ENCODE assay signal across 10 cellular contexts in genomic region chr14:63896278-63896720, GRCh38. TPM values are rescaled to one million over a fixed set of nuclear protein-coding genes. Genes with fewer than 3 reads are reported as not detected.
DNase-seq lines count a peak whose midpoint lies in the region; ATAC-seq and TF ChIP-seq lines count a peak whose summit lies in the region.
"Had no signal": no experiment of that assay in that cellular context is flagged by ENCODE, and none has a peak within 500 bp of the region (broad histone marks: within the 10 kb centered on the region; RNA-seq: fewer than 3 reads in every experiment).

No MANE protein-coding gene starts in this region.

- POLR2A ChIA-PET in Caco-2 (lab: Charles Lee): no interaction called here

- peak in 1 of 4 donors; percentile 16 for TF ChIP-seq EP300 in upper lobe of left lung (IDR thresholded peaks at IDR 0.05)

- peak overlapping the region in 1 of 5 experiments; percentile 58 for H3K4me3 Mint-ChIP-seq in brain
- no peak overlapping the region for H3K4me3 Mint-ChIP-seq in Caco-2 (ENCODE audit: unreplicated experiment)
- H3K4me3 Mint-ChIP-seq: B cell had no signal

- no peak for TF ChIP-seq POLR2A in upper lobe of left lung (IDR thresholded peaks at IDR 0.05)

- 28 to 33% methylated on average over 4 of the region's 4 CpGs for WGBS in upper lobe of left lung, 2 donors

- H3K36me3 Mint-ChIP-seq in brain (peaks cover 8% of the 10 kb centered on the region), Caco-2 (ENCODE audit: insufficient read depth, unreplicated experiment) (no peaks in the 10 kb centered on the region)

- H3K27ac Mint-ChIP-seq in brain (peak overlapping the region; percentile 65 to 96 (median 83)), Caco-2 (ENCODE audit: unreplicated experiment) (no peak overlapping the region)
- H3K27ac Mint-ChIP-seq: B cell had no signal

- peaks cover 0 to 7% (median 0%) of the 10 kb centered on the region in 5 experiments for H3K9me3 Mint-ChIP-seq in brain
- no peaks in the 10 kb centered on the region for H3K9me3 Mint-ChIP-seq in Caco-2 (ENCODE audit: unreplicated experiment)

- BruUV-seq in Caco-2 (replicated peaks; lab: Mats Ljungman, UMichigan): no TSS peak

- H3K9me3 ChIP-seq in upper lobe of left lung (no peaks in the 10 kb centered on the region), Caco-2 (no peaks in the 10 kb centered on the region)

- no peak for TF ChIP-seq CTCF in brain (conservative IDR thresholded peaks at IDR 0.05)
- TF ChIP-seq CTCF in upper lobe of left lung (IDR thresholded peaks at IDR 0.05): no peak
- no peak for TF ChIP-seq CTCF in Caco-2 (IDR thresholded peaks at IDR 0.05; ENCODE audit: insufficient read depth in 1 of 2, low read depth in 1 of 2, low read length in 1 of 2, severe bottlenecking in 1 of 2, unreplicated experiment in 1 of 2)

- H3K27me3 ChIP-seq in upper lobe of left lung: no peaks in the 10 kb centered on the region
- H3K27me3 ChIP-seq in Caco-2 (replicated peaks; ENCODE audit: control insufficient read depth, insufficient read depth, low read length): no peaks in the 10 kb centered on the region

- intact Hi-C loops in Caco-2 (cut with micrococcal nuclease; ENCODE audit: unreplicated experiment): loop anchor here (5.0 kb wide), 1 partner anchor 34 kb away; no protein-coding TSS in a partner anchor

- ATAC-seq in upper lobe of left lung (ENCODE audit: low FRiP score in 2 of 2) (peak; percentile 60 to 62), HG03457 (IDR thresholded peaks at IDR 0.05; ENCODE audit: unreplicated experiment) (no peak), GM18502 (IDR thresholded peaks at IDR 0.05; ENCODE audit: poor library complexity, unreplicated experiment) (no peak)

- peak overlapping the region; percentile 23 to 73 (median 62) for H3K27ac ChIP-seq in upper lobe of left lung
- H3K27ac ChIP-seq: HL-60 had no signal

- CTCF ChIA-PET in Caco-2 (lab: Charles Lee): no interaction called here

- peaks cover 65% of the 10 kb centered on the region for H3K4me1 Mint-ChIP-seq in brain
- H3K4me1 Mint-ChIP-seq in Caco-2 (ENCODE audit: low read depth, unreplicated experiment): peaks cover 7% of the 10 kb centered on the region

- H3K4me1 ChIP-seq in upper lobe of left lung: peaks cover 61 to 73% (median 67%) of the 10 kb centered on the region in 4 donors
- H3K4me1 ChIP-seq in Caco-2: no peaks in the 10 kb centered on the region

- peak; percentile 56 for DNase-seq in NCI-H2107 treated with DMSO at 0.1 percent for 48 hours (lab: John Stamatoyannopoulos, UW; ENCODE audit: unreplicated experiment)
- DNase-seq in NCI-H2107 (lab: John Stamatoyannopoulos, UW): no peak
- peak; percentile 72 for DNase-seq in left kidney (ENCODE audit: low read depth, low spot score)
- peak in 1 of 2 donors; percentile 48 for DNase-seq in upper lobe of left lung
- no peak for DNase-seq in Caco-2

- H3K4me3 ChIP-seq in upper lobe of left lung (no peak overlapping the region), Caco-2 (ENCODE audit: low read depth, low read length) (no peak overlapping the region)

- no peaks in the 10 kb centered on the region for H3K36me3 ChIP-seq in upper lobe of left lung
- no peaks in the 10 kb centered on the region for H3K36me3 ChIP-seq in Caco-2 (ENCODE audit: control insufficient read depth, insufficient read depth, low read length)

- no peaks in the 10 kb centered on the region for H3K27me3 Mint-ChIP-seq in brain
- H3K27me3 Mint-ChIP-seq in Caco-2 (ENCODE audit: insufficient read depth, unreplicated experiment): no peaks in the 10 kb centered on the region
- H3K27me3 Mint-ChIP-seq: B cell had no signal

RNA-seq across cellular contexts. Expression of gene SYNE2, which starts 43.5 kb away (rescaled TPM):
- 61.2 TPM for polyA plus RNA-seq in brain (ENCODE audit: insufficient read depth, low read depth, low replicate concordance)
- total RNA-seq in upper lobe of left lung (100 to 1,000 TPM in 4 of 6 donors, 10 to 100 TPM in 2; 75.8 to 439 (median 234) TPM), Caco-2 (2022) (48.5 and 50.3 TPM in 2 replicates)

Comparison
In these comparisons a context has a peak if more than half of its experiments do, and no peak if none do; other contexts are left out.
1. DNase-seq: peak in NCI-H2107 treated with DMSO at 0.1 percent for 48 hours (single experiment) and left kidney (single experiment); none in NCI-H2107 (single experiment) and Caco-2 (0 of 2).
2. ATAC-seq: peak in upper lobe of left lung (2 of 2); none in HG03457 (single experiment) and GM18502 (single experiment).